Comparison of ENCODE assay signal across 20 cellular contexts in the genomic region with DNA sequence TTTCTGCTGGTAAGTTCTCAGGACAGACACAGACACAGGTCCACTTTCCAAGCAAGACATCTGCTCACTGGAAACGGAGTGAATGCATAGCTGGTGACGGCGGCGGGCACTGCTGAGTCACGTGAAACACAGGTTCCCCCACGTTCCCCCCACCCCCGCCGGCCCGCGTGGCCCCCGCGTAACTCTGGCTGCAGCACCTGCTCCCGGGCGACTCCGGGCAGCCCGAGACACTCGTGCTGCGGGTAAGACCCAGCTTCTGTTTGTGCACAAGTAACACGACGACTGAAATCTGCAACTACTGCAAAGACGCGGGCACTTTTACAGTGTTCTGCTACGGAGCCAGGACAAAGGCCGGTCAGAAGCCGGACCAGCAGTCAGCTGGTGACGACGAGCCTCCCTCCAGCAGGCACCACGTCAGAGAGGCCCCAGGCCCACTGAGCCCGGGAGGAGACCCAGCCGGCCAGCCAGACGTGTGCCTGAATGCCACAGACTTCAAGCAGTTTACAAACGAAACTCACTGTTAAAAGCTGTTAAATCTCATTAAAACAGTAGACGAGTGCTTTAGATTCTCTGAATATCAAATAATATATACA.
"Had no signal": no experiment of that assay in that cellular context is flagged by ENCODE, and none has a peak within 500 bp of the region (broad histone marks: within the 10 kb centered on the region; RNA-seq: fewer than 3 reads in every experiment).

No MANE protein-coding gene starts in this region.

- ATAC-seq: activated CD8-positive, alpha-beta T cell treated with anti-CD3 and anti-CD28 coated beads for 36 hours; activated T-cell treated with anti-CD3 and anti-CD28 coated beads, Interleukin-2, amount 50 U/mL, for 4 hours; esophagus mucosa; naive thymus-derived CD8-positive, alpha-beta T cell; sciatic nerve; stimulated activated memory B cell treated with anti-CD40 and anti-IgM and Interleukin-4, amounts not matched to agents 10 μg/mL and 1 μg/mL and 100 μg/mL, for 72 hours; upper lobe of right lung had no signal

- H3K27me3 ChIP-seq: brain microvascular endothelial cell, heart right ventricle, upper lobe of right lung had no signal

- H3K27ac ChIP-seq: brain microvascular endothelial cell had no signal

- H3K9me3 ChIP-seq: heart right ventricle, thoracic aorta, upper lobe of right lung had no signal

- DNase-seq: activated CD4-positive, alpha-beta T cell treated with anti-CD3 and anti-CD28 coated beads for 48 hours; activated CD4-positive, CD25-positive, alpha-beta regulatory T cell; activated CD8-positive, alpha-beta T cell treated with anti-CD3 and anti-CD28 coated beads for 36 hours; activated naive CD4-positive, alpha-beta T cell treated with anti-CD3 and anti-CD28 coated beads for 36 hours; activated T-cell treated with anti-CD3 and anti-CD28 coated beads, Interleukin-2, amount 50 U/mL, for 4 hours; brain microvascular endothelial cell; central memory CD4-positive, alpha-beta T cell; heart right ventricle; immature natural killer cell; mesendoderm; naive thymus-derived CD8-positive, alpha-beta T cell; occipital lobe; stimulated activated CD4-positive, alpha-beta T cell treated with anti-CD3 and anti-CD28 coated beads, Interleukin-4, amount 100 ng/mL, for 4 hours; T1000; upper lobe of right lung had no signal

- H3K4me3 ChIP-seq: coronary artery, heart right ventricle, thoracic aorta, upper lobe of right lung had no signal
